ENCODE assay signal across 10 cellular contexts in the genomic region with DNA sequence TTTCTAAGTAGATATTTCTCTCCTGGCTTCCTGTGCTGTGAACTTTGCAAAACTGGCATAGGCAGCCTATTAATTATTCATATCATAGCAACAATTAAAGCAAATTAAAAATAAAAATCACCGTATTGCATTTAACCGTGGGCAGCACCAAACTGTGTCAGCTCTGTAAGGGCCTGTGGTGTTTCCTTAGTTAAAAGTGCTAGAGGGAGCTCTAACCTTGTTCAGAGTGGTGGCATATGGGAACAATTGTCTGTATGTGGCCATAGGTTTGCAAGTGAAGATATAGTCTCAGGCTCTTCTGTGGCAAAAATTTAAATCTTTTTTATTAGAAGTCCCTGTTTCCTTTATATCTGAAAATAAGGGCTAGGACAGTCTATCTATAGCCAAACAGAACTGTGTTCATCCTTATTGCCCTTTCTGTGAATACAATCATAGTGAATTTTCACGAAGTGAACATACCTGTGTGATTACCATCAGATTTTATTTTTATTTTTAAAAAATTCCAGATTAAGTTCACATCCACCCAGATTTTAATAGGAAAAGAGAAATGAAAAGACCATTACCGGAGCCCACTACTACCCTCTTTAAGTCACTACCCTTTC.
DNase-seq lines count a peak whose midpoint lies in the region; ATAC-seq and TF ChIP-seq lines count a peak whose summit lies in the region.
"Had no signal": no experiment of that assay in that cellular context is flagged by ENCODE, and none has a peak within 500 bp of the region (broad histone marks: within the 10 kb centered on the region; RNA-seq: fewer than 3 reads in every experiment).

No MANE protein-coding gene starts in this region.

- DNase-seq in AG09319 (ENCODE audit: extremely low read depth, low read depth) = no peak
- peak; percentile 16 for DNase-seq in GM23248
- peak; percentile 8 for DNase-seq in fibroblast of mammary gland (ENCODE audit: low read depth)
- no peak for DNase-seq in T-helper 17 cell
- no peak for DNase-seq in stimulated activated naive CD8-positive, alpha-beta T cell treated with anti-CD3 and anti-CD28 coated beads, Interleukin-15, amount 100 ng/mL, for 72 hours
- DNase-seq in activated T-helper 1 cell treated with anti-CD3 and anti-CD28 coated beads, Interleukin-12 subunit alpha, Interleukin-12 subunit beta, Interleukin-2, Interleukin-4 antibody, amounts not matched to agents 30 ng/mL and 10 ng/mL and 1 ng/mL, durations not matched to agents 14 hours and 24 hours and 36 hours (ENCODE audit: low spot score) = no peak
- DNase-seq: activated effector memory CD4-positive, alpha-beta T cell treated with anti-CD3 and anti-CD28 coated beads, Interleukin-2, amount 50 U/mL, for 16 hours; immature natural killer cell had no signal

- no peaks in the 10 kb centered on the region for H3K36me3 ChIP-seq in GM23248 (ENCODE audit: low read depth)
- H3K36me3 ChIP-seq in OCI-LY3 (replicated peaks; ENCODE audit: low read depth, low read length) = no peaks in the 10 kb centered on the region

- H2AFZ ChIP-seq in GM23248 = no peak overlapping the region
- H2AFZ ChIP-seq in OCI-LY3 (ENCODE audit: low read depth, low read length) = no peak overlapping the region

- WGBS in GM23248 (ENCODE audit: low coverage in 1 of 2, low lambda C conversion rate in 2 of 2, missing lambda C conversion rate in 2 of 2), 2 experiments = 66 to 67% methylated on average over 4 of the region's 4 CpGs

- H3K4me1 ChIP-seq in GM23248 (ENCODE audit: insufficient read depth) (no peaks in the 10 kb centered on the region), OCI-LY3 (ENCODE audit: low read length) (no peaks in the 10 kb centered on the region)

- H3K9me2 ChIP-seq in GM23248 (ENCODE audit: insufficient read depth) = no peaks in the 10 kb centered on the region

- no peaks in the 10 kb centered on the region; the same call in 1 of the 2 replicates for H4K20me1 ChIP-seq in GM23248 (ENCODE audit: insufficient read depth)
- no peaks in the 10 kb centered on the region for H4K20me1 ChIP-seq in OCI-LY3 (ENCODE audit: insufficient read depth, low read length)

- intact Hi-C loops in activated T-helper 1 cell treated with anti-CD3 and anti-CD28 coated beads, Interleukin-12 subunit alpha, Interleukin-12 subunit beta, Interleukin-2, Interleukin-4 antibody, amounts not matched to agents 30 ng/mL and 10 ng/mL and 1 ng/mL, durations not matched to agents 14 hours and 24 hours and 36 hours (cut with micrococcal nuclease) = no loop called here

- H3K9me3 ChIP-seq in GM23248 (ENCODE audit: low read depth) (no peaks in the 10 kb centered on the region), OCI-LY3 (ENCODE audit: insufficient read depth, low read length) (no peaks in the 10 kb centered on the region), T-helper 17 cell (ENCODE audit: control insufficient read depth, low read length, poor library complexity, severe bottlenecking) (no peaks in the 10 kb centered on the region)

- H3K27ac Mint-ChIP-seq in T-helper 17 cell = no peak overlapping the region
- no peak overlapping the region for H3K27ac Mint-ChIP-seq in stimulated activated naive CD8-positive, alpha-beta T cell treated with anti-CD3 and anti-CD28 coated beads, Interleukin-15, amount 100 ng/mL, for 72 hours
- H3K27ac Mint-ChIP-seq in activated T-helper 1 cell treated with anti-CD3 and anti-CD28 coated beads, Interleukin-12 subunit alpha, Interleukin-12 subunit beta, Interleukin-2, Interleukin-4 antibody, amounts not matched to agents 30 ng/mL and 10 ng/mL and 1 ng/mL, durations not matched to agents 14 hours and 24 hours and 36 hours = no peak overlapping the region
- H3K27ac Mint-ChIP-seq: immature natural killer cell had no signal

- no peaks in the 10 kb centered on the region for H3F3A ChIP-seq in GM23248 (ENCODE audit: insufficient read depth)

- no peaks in the 10 kb centered on the region for H3K79me2 ChIP-seq in GM23248 (ENCODE audit: insufficient read depth)
- H3K79me2 ChIP-seq in OCI-LY3 (ENCODE audit: low read length) = no peaks in the 10 kb centered on the region

- H3K9me3 Mint-ChIP-seq in stimulated activated naive CD8-positive, alpha-beta T cell treated with anti-CD3 and anti-CD28 coated beads, Interleukin-15, amount 100 ng/mL, for 72 hours = no peaks in the 10 kb centered on the region
- no peaks in the 10 kb centered on the region for H3K9me3 Mint-ChIP-seq in activated T-helper 1 cell treated with anti-CD3 and anti-CD28 coated beads, Interleukin-12 subunit alpha, Interleukin-12 subunit beta, Interleukin-2, Interleukin-4 antibody, amounts not matched to agents 30 ng/mL and 10 ng/mL and 1 ng/mL, durations not matched to agents 14 hours and 24 hours and 36 hours
- H3K9me3 Mint-ChIP-seq: immature natural killer cell had no signal

- H3K9ac ChIP-seq in GM23248 (no peak overlapping the region), OCI-LY3 (ENCODE audit: low read length) (no peak overlapping the region)

- no peak for ATAC-seq in T-helper 17 cell
- no peak for ATAC-seq in GM21367 (IDR thresholded peaks at IDR 0.05; ENCODE audit: unreplicated experiment)
- no peak for ATAC-seq in stimulated activated naive CD8-positive, alpha-beta T cell treated with anti-CD3 and anti-CD28 coated beads, Interleukin-15, amount 100 ng/mL, for 72 hours

- TF ChIP-seq CTCF in AG09319 (IDR thresholded peaks at IDR 0.05; ENCODE audit: low read depth, low read length) = peak; percentile 24
- peak; percentile 46 for TF ChIP-seq CTCF in OCI-LY3 (IDR thresholded peaks at IDR 0.05; ENCODE audit: low read depth, low read length)
- TF ChIP-seq CTCF in fibroblast of mammary gland (conservative IDR thresholded peaks at IDR 0.05; ENCODE audit: control insufficient read depth, insufficient read depth, low read depth, low read length) = peak; percentile 25

- peaks cover 2% of the 10 kb centered on the region for H3K36me3 Mint-ChIP-seq in T-helper 17 cell (ENCODE audit: low read depth)
- no peaks in the 10 kb centered on the region for H3K36me3 Mint-ChIP-seq in activated T-helper 1 cell treated with anti-CD3 and anti-CD28 coated beads, Interleukin-12 subunit alpha, Interleukin-12 subunit beta, Interleukin-2, Interleukin-4 antibody, amounts not matched to agents 30 ng/mL and 10 ng/mL and 1 ng/mL, durations not matched to agents 14 hours and 24 hours and 36 hours (ENCODE audit: low read depth)
- H3K36me3 Mint-ChIP-seq: immature natural killer cell had no signal

- no peaks in the 10 kb centered on the region for H3K27me3 Mint-ChIP-seq in T-helper 17 cell
- H3K27me3 Mint-ChIP-seq in stimulated activated naive CD8-positive, alpha-beta T cell treated with anti-CD3 and anti-CD28 coated beads, Interleukin-15, amount 100 ng/mL, for 72 hours = no peaks in the 10 kb centered on the region
- H3K27me3 Mint-ChIP-seq in activated T-helper 1 cell treated with anti-CD3 and anti-CD28 coated beads, Interleukin-12 subunit alpha, Interleukin-12 subunit beta, Interleukin-2, Interleukin-4 antibody, amounts not matched to agents 30 ng/mL and 10 ng/mL and 1 ng/mL, durations not matched to agents 14 hours and 24 hours and 36 hours (ENCODE audit: insufficient read depth) = no peaks in the 10 kb centered on the region

- H3K27ac ChIP-seq in GM23248 (no peak overlapping the region), OCI-LY3 (ENCODE audit: low read length) (no peak overlapping the region)

- H3K4me3 ChIP-seq in GM23248 = no peak overlapping the region
- H3K4me3 ChIP-seq in OCI-LY3 (ENCODE audit: low read length) = no peak overlapping the region
- H3K4me3 ChIP-seq in fibroblast of mammary gland (ENCODE audit: control insufficient read depth, low read depth, low read length) = no peak overlapping the region

- H3K27me3 ChIP-seq in GM23248 (replicated peaks; ENCODE audit: insufficient read depth) (no peaks in the 10 kb centered on the region), OCI-LY3 (ENCODE audit: low read depth, low read length) (no peaks in the 10 kb centered on the region)

- H3K4me3 Mint-ChIP-seq in T-helper 17 cell = no peak overlapping the region
- H3K4me3 Mint-ChIP-seq in stimulated activated naive CD8-positive, alpha-beta T cell treated with anti-CD3 and anti-CD28 coated beads, Interleukin-15, amount 100 ng/mL, for 72 hours = no peak overlapping the region
- H3K4me3 Mint-ChIP-seq in activated T-helper 1 cell treated with anti-CD3 and anti-CD28 coated beads, Interleukin-12 subunit alpha, Interleukin-12 subunit beta, Interleukin-2, Interleukin-4 antibody, amounts not matched to agents 30 ng/mL and 10 ng/mL and 1 ng/mL, durations not matched to agents 14 hours and 24 hours and 36 hours = no peak overlapping the region
- H3K4me3 Mint-ChIP-seq: immature natural killer cell had no signal

- peaks cover 5% of the 10 kb centered on the region for H3K4me1 Mint-ChIP-seq in T-helper 17 cell
- no peaks in the 10 kb centered on the region for H3K4me1 Mint-ChIP-seq in stimulated activated naive CD8-positive, alpha-beta T cell treated with anti-CD3 and anti-CD28 coated beads, Interleukin-15, amount 100 ng/mL, for 72 hours
- no peaks in the 10 kb centered on the region for H3K4me1 Mint-ChIP-seq in activated T-helper 1 cell treated with anti-CD3 and anti-CD28 coated beads, Interleukin-12 subunit alpha, Interleukin-12 subunit beta, Interleukin-2, Interleukin-4 antibody, amounts not matched to agents 30 ng/mL and 10 ng/mL and 1 ng/mL, durations not matched to agents 14 hours and 24 hours and 36 hours (ENCODE audit: low read depth)

- in situ Hi-C loops in GM23248 (cut with MboI) = no loop called here

- H3K4me2 ChIP-seq in GM23248 (ENCODE audit: unreplicated experiment) = no peak overlapping the region
- no peak overlapping the region for H3K4me2 ChIP-seq in OCI-LY3 (ENCODE audit: low read length)

Comparison
In these comparisons a context has a peak if more than half of its experiments do, and no peak if none do; other contexts are left out.
1. DNase-seq: peak in GM23248 (single experiment) and fibroblast of mammary gland (single experiment); none in AG09319 (single experiment), T-helper 17 cell (0 of 3), stimulated activated naive CD8-positive, alpha-beta T cell treated with anti-CD3 and anti-CD28 coated beads, Interleukin-15, amount 100 ng/mL, for 72 hours (0 of 2) and activated T-helper 1 cell treated with anti-CD3 and anti-CD28 coated beads, Interleukin-12 subunit alpha, Interleukin-12 subunit beta, Interleukin-2, Interleukin-4 antibody, amounts not matched to agents 30 ng/mL and 10 ng/mL and 1 ng/mL, durations not matched to agents 14 hours and 24 hours and 36 hours (single experiment).
2. Peak in every context shown above with its lines, with median percentiles within 50 percentile points of each other: CTCF ChIP-seq.